9 cellular contexts compared by ENCODE assay signal in genomic region chr16:89765292-89765810, GRCh38. TPM values are rescaled to one million over a fixed set of nuclear protein-coding genes. Genes with fewer than 3 reads are reported as not detected.
DNase-seq lines count a peak whose midpoint lies in the region; ATAC-seq and TF ChIP-seq lines count a peak whose summit lies in the region.
"Had no signal": no experiment of that assay in that cellular context is flagged by ENCODE, and none has a peak within 500 bp of the region (broad histone marks: within the 10 kb centered on the region; RNA-seq: fewer than 3 reads in every experiment).

No MANE protein-coding gene starts in this region.

- H3K4me1 Mint-ChIP-seq in CD8-positive, alpha-beta T cell (ENCODE audit: low read depth), result peaks cover 34% of the 10 kb centered on the region
- H3K4me1 Mint-ChIP-seq in neural progenitor cell, result no peaks in the 10 kb centered on the region

- intact Hi-C loops in CD8-positive, alpha-beta T cell (cut with DNase I, micrococcal nuclease), result no loop called here
- intact Hi-C loops in mucosa of descending colon (cut with DNase I, micrococcal nuclease), result no loop called here

- H4K20me1 ChIP-seq in neural progenitor cell (ENCODE audit: low read depth), result no peaks in the 10 kb centered on the region

- peak overlapping the region; percentile 89 for H3K27ac Mint-ChIP-seq in CD8-positive, alpha-beta T cell
- no peak overlapping the region for H3K27ac Mint-ChIP-seq in neural progenitor cell

- no peak overlapping the region for H3K4me2 ChIP-seq in neural progenitor cell

- H3K4me3 Mint-ChIP-seq in CD8-positive, alpha-beta T cell, result peak overlapping the region; percentile 79
- no peak overlapping the region for H3K4me3 Mint-ChIP-seq in neural progenitor cell

- H3K27me3 ChIP-seq in CD8-positive, alpha-beta T cell (ENCODE audit: insufficient read depth, low read length), result no peaks in the 10 kb centered on the region
- H3K27me3 ChIP-seq in Peyer's patch, result no peaks in the 10 kb centered on the region
- H3K27me3 ChIP-seq in neural progenitor cell, result no peaks in the 10 kb centered on the region

- CTCF ChIA-PET in CD8-positive, alpha-beta T cell (lab: Charles Lee), result interaction anchor here (1.2 kb wide), 1 partner anchor 59 kb away, joined by 3 read pairs; no protein-coding TSS in a partner anchor

- H3K36me3 ChIP-seq in CD8-positive, alpha-beta T cell (ENCODE audit: insufficient read depth, low read length), result no peaks in the 10 kb centered on the region
- H3K36me3 ChIP-seq in Peyer's patch (no peaks in the 10 kb centered on the region), mucosa of descending colon (ENCODE audit: low read depth) (no peaks in the 10 kb centered on the region), neural progenitor cell (no peaks in the 10 kb centered on the region)

- TF ChIP-seq CTCF in CD8-positive, alpha-beta T cell (IDR thresholded peaks at IDR 0.05), result no peak
- TF ChIP-seq CTCF in Peyer's patch (IDR thresholded peaks at IDR 0.05) (no peak), mucosa of descending colon (IDR thresholded peaks at IDR 0.05) (no peak), neural progenitor cell (IDR thresholded peaks at IDR 0.05) (no peak)

- no peaks in the 10 kb centered on the region for H3K9me3 Mint-ChIP-seq in CD8-positive, alpha-beta T cell
- no peaks in the 10 kb centered on the region for H3K9me3 Mint-ChIP-seq in neural progenitor cell

- TF ChIP-seq POLR2A in Peyer's patch (IDR thresholded peaks at IDR 0.05), result no peak

- no peak overlapping the region for H2AFZ ChIP-seq in neural progenitor cell (replicated peaks)

- peaks cover 13% of the 10 kb centered on the region for H3K4me1 ChIP-seq in CD8-positive, alpha-beta T cell (ENCODE audit: insufficient read depth, low read length)
- peaks cover 5 to 25% (median 16%) of the 10 kb centered on the region in 4 donors for H3K4me1 ChIP-seq in Peyer's patch
- H3K4me1 ChIP-seq in mucosa of descending colon (ENCODE audit: low read depth), result no peaks in the 10 kb centered on the region
- no peaks in the 10 kb centered on the region for H3K4me1 ChIP-seq in neural progenitor cell

- POLR2A ChIA-PET in CD8-positive, alpha-beta T cell (lab: Charles Lee), result interaction anchor here (0.7 kb wide), 2 partner anchors 38 to 203 kb away, joined by 3 to 4 read pairs; no protein-coding TSS in a partner anchor

- no peaks in the 10 kb centered on the region for H3K36me3 Mint-ChIP-seq in CD8-positive, alpha-beta T cell
- H3K36me3 Mint-ChIP-seq in neural progenitor cell, result peaks cover 31% of the 10 kb centered on the region

- ATAC-seq in CD8-positive, alpha-beta T cell, result no peak
- ATAC-seq in GM21529 (IDR thresholded peaks at IDR 0.05; ENCODE audit: unreplicated experiment) (peak; percentile 1), mucosa of descending colon (peak; percentile 54)

- no peaks in the 10 kb centered on the region for H3K9me3 ChIP-seq in CD8-positive, alpha-beta T cell (ENCODE audit: low read length)
- no peaks in the 10 kb centered on the region for H3K9me3 ChIP-seq in Peyer's patch
- no peaks in the 10 kb centered on the region for H3K9me3 ChIP-seq in mucosa of descending colon
- H3K9me3 ChIP-seq in neural progenitor cell (ENCODE audit: low read depth), result no peaks in the 10 kb centered on the region

- no peak overlapping the region for H3K4me3 ChIP-seq in CD8-positive, alpha-beta T cell (ENCODE audit: low read depth, low read length)
- peak overlapping the region; percentile 34 to 67 (median 38) for H3K4me3 ChIP-seq in Peyer's patch
- H3K4me3 ChIP-seq in mucosa of descending colon, result no peak overlapping the region
- no peak overlapping the region for H3K4me3 ChIP-seq in neural progenitor cell

- H3K27ac ChIP-seq in CD8-positive, alpha-beta T cell (ENCODE audit: low read depth, low read length), result peak overlapping the region; percentile 1
- H3K27ac ChIP-seq in Peyer's patch, result peak overlapping the region; percentile 79 to 98 (median 88)
- H3K27ac ChIP-seq in neural progenitor cell, result no peak overlapping the region

- no peaks in the 10 kb centered on the region for H3F3A ChIP-seq in neural progenitor cell (ENCODE audit: low read depth)

- no peaks in the 10 kb centered on the region for H3K79me2 ChIP-seq in neural progenitor cell (ENCODE audit: low read depth)

- H3K27me3 Mint-ChIP-seq in CD8-positive, alpha-beta T cell (ENCODE audit: low read depth), result no peaks in the 10 kb centered on the region
- peaks cover 2% of the 10 kb centered on the region for H3K27me3 Mint-ChIP-seq in neural progenitor cell (ENCODE audit: insufficient read depth, low read depth)

- no peak for DNase-seq in CD8-positive, alpha-beta T cell
- DNase-seq in Peyer's patch, result peak in 1 of 3 donors; percentile 57
- peak in 2 of 3 donors; percentile 9 to 36 for DNase-seq in mucosa of descending colon
- no peak for DNase-seq in NCI-H1930 (lab: John Stamatoyannopoulos, UW)
- DNase-seq in neural progenitor cell (ENCODE audit: low spot score), result no peak
- no peak for DNase-seq in AG08395 (ENCODE audit: low spot score)
- DNase-seq in LoVo (ENCODE audit: low spot score), result no peak
- DNase-seq: NCI-H2171 treated with DMSO at 0.1 percent for 48 hours had no signal

- H3K9ac ChIP-seq in neural progenitor cell, result no peak overlapping the region

RNA-seq across cellular contexts. Expression of gene ZNF276, which starts 44.0 kb away (rescaled TPM):
- 100 to 1,000 TPM; 127 to 130 TPM for total RNA-seq in CD8-positive, alpha-beta T cell
- total RNA-seq in Peyer's patch (100 to 1,000 TPM in 3 of 4 donors, 10 to 100 TPM in 1; 59.0 to 270 (median 125) TPM), mucosa of descending colon (10 to 100 TPM; 30.5 to 50.4 (median 31.6) TPM), neural progenitor cell (ENCODE audit: low replicate concordance) (8.4 and 21.7 TPM in 2 replicates)

RNA-seq across cellular contexts. Expression of gene VPS9D1, which starts 44.7 kb away (rescaled TPM):
- total RNA-seq in CD8-positive, alpha-beta T cell, result 10 to 100 TPM; 15.7 to 15.9 TPM
- total RNA-seq in Peyer's patch, result 10 to 100 TPM; 14.9 to 45.9 (median 27.9) TPM
- total RNA-seq in mucosa of descending colon, result 10 to 100 TPM; 15.3 to 20.6 (median 16.4) TPM
- 1.6 and 4.7 TPM in 2 replicates for total RNA-seq in neural progenitor cell (ENCODE audit: low replicate concordance)

RNA-seq across cellular contexts. Expression of gene FANCA, which starts 51.1 kb away (rescaled TPM):
- 1 to 10 TPM; 5.6 to 7.5 TPM for total RNA-seq in CD8-positive, alpha-beta T cell
- total RNA-seq in Peyer's patch (100 to 1,000 TPM in 1 of 4 donors, 10 to 100 TPM in 3; 19.4 to 187 (median 27.9) TPM), mucosa of descending colon (10 to 100 TPM; 13.1 to 27.7 (median 16.3) TPM), neural progenitor cell (ENCODE audit: low replicate concordance) (34.6 and 43.0 TPM in 2 replicates)

Comparison
In these comparisons a context has a peak if more than half of its experiments do, and no peak if none do; other contexts are left out.
1. DNase-seq: peak in mucosa of descending colon (2 of 3); none in CD8-positive, alpha-beta T cell (0 of 7), NCI-H1930 (0 of 2), neural progenitor cell (single experiment), AG08395 (single experiment) and LoVo (single experiment).
2. H3K4me3 ChIP-seq: peak in Peyer's patch (4 of 4); none in CD8-positive, alpha-beta T cell (single experiment), mucosa of descending colon (single experiment) and neural progenitor cell (single experiment).